8 cellular contexts compared by ENCODE assay signal in genomic region chr17:67157732-67158639, GRCh38.
DNase-seq lines count a peak whose midpoint lies in the region; ATAC-seq and TF ChIP-seq lines count a peak whose summit lies in the region.

No MANE protein-coding gene starts in this region.

- TF ChIP-seq EP300 in SK-N-SH (IDR thresholded peaks at IDR 0.05; ENCODE audit: borderline replicate concordance in 1 of 2, low read depth in 1 of 2, low read length in 1 of 2) = peak in 1 of 2 experiments; percentile 18; a peak in 1 of 4 replicates

- no peaks in the 10 kb centered on the region for H3K9me2 ChIP-seq in SK-N-SH

- H3K27me3 Mint-ChIP-seq in activated naive CD4-positive, alpha-beta T cell treated with anti-CD3 and anti-CD28 coated beads for 36 hours (ENCODE audit: low read depth) = no peaks in the 10 kb centered on the region

- 0 out of 2 replicates have a peak, but pooled peaks cover 7% of the 10 kb centered on the region for H3K79me2 ChIP-seq in SK-N-SH (ENCODE audit: insufficient read depth)

- H3K4me3 Mint-ChIP-seq in activated naive CD4-positive, alpha-beta T cell treated with anti-CD3 and anti-CD28 coated beads for 36 hours = no peak overlapping the region

- H2AFZ ChIP-seq in SK-N-SH (ENCODE audit: low read depth) = no peak overlapping the region

- TF ChIP-seq CTCF in SK-N-SH (IDR thresholded peaks at IDR 0.05) (peak; percentile 76), fibroblast of the aortic adventitia (IDR thresholded peaks at IDR 0.05; ENCODE audit: insufficient read depth, low read length) (peak; percentile 26)

- H3K4me2 ChIP-seq in SK-N-SH = no peak overlapping the region

- no peaks in the 10 kb centered on the region for H3K9me3 ChIP-seq in SK-N-SH

- DNase-seq in DMS114 treated with DMSO at 0.1 percent for 48 hours (lab: John Stamatoyannopoulos, UW; ENCODE audit: unreplicated experiment) (peak; percentile 13), HuH-7 (ENCODE audit: low spot score) (peak; percentile 23), SK-N-SH (peak; percentile 75), fibroblast of the aortic adventitia (ENCODE audit: low read depth) (peak; percentile 54), stromal cell of bone marrow (ENCODE audit: low read depth) (peak; percentile 13)
- DNase-seq in activated naive CD4-positive, alpha-beta T cell treated with anti-CD3 and anti-CD28 coated beads for 36 hours = no peak
- DNase-seq in activated CD8-positive, alpha-beta memory T cell treated with anti-CD3 and anti-CD28 coated beads, Interleukin-2, amount 50 U/mL, for 48 hours = no peak

- H3K9ac ChIP-seq in SK-N-SH = no peak overlapping the region

- intact Hi-C loops in activated naive CD4-positive, alpha-beta T cell treated with anti-CD3 and anti-CD28 coated beads for 36 hours (cut with micrococcal nuclease) = no loop called here

- peaks cover 33% of the 10 kb centered on the region for H3K36me3 Mint-ChIP-seq in activated naive CD4-positive, alpha-beta T cell treated with anti-CD3 and anti-CD28 coated beads for 36 hours (ENCODE audit: low read depth)

- no peak overlapping the region for H3K4me3 ChIP-seq in SK-N-SH (ENCODE audit: low read depth in 2 of 2, low read length in 1 of 2)
- no peak overlapping the region for H3K4me3 ChIP-seq in fibroblast of the aortic adventitia (ENCODE audit: low read depth, low read length)

- H3K9me3 Mint-ChIP-seq in activated naive CD4-positive, alpha-beta T cell treated with anti-CD3 and anti-CD28 coated beads for 36 hours = peaks cover 6% of the 10 kb centered on the region

- peaks cover 14% of the 10 kb centered on the region for H3K4me1 Mint-ChIP-seq in activated naive CD4-positive, alpha-beta T cell treated with anti-CD3 and anti-CD28 coated beads for 36 hours (ENCODE audit: low read depth)

- POLR2A ChIA-PET in SK-N-SH (lab: Yijun Ruan, JAX) = interaction anchor here (0.5 to 2.7 kb wide), 13 partner anchors 39 to 432 kb away, joined by 3 to 13 read pairs (median 3); no protein-coding TSS in a partner anchor

- no peaks in the 10 kb centered on the region for H4K20me1 ChIP-seq in SK-N-SH (ENCODE audit: insufficient read depth)

- H3K27ac ChIP-seq in SK-N-SH (ENCODE audit: low read depth in 2 of 2, low read length in 1 of 2) = peak overlapping the region; percentile 47 to 97; a peak in 3 of 4 replicates

- CTCF ChIA-PET in SK-N-SH (lab: Yijun Ruan, JAX) = interaction anchor here (0.5 to 9.1 kb wide), 95 partner anchors 9 to 961 kb away, joined by 3 to 77 read pairs (median 5); partner anchors contain the start of gene CACNG5
- CTCF ChIA-PET in activated naive CD4-positive, alpha-beta T cell treated with anti-CD3 and anti-CD28 coated beads for 36 hours (lab: Charles Lee) = interaction anchor here (0.6 kb wide), 1 partner anchor 878 kb away, joined by 3 read pairs; no protein-coding TSS in a partner anchor

- peak; percentile 100 for TF ChIP-seq RAD21 in SK-N-SH (IDR thresholded peaks at IDR 0.05; ENCODE audit: low read length)

- no peak overlapping the region for H3K27ac Mint-ChIP-seq in activated naive CD4-positive, alpha-beta T cell treated with anti-CD3 and anti-CD28 coated beads for 36 hours

- H3K36me3 ChIP-seq in SK-N-SH (replicated peaks in 1 of 2; ENCODE audit: control insufficient read depth in 1 of 2, insufficient read depth in 2 of 2, low read length in 1 of 2) = peaks cover 36 to 48% of the 10 kb centered on the region in 2 experiments

- no peak for ATAC-seq in GM19455 (IDR thresholded peaks at IDR 0.05; ENCODE audit: unreplicated experiment)

- H3K4me1 ChIP-seq in SK-N-SH (ENCODE audit: control insufficient read depth in 1 of 2, insufficient read depth in 2 of 2, low read depth in 1 of 2, low read length in 1 of 2) = peaks cover 5 to 34% of the 10 kb centered on the region in 2 experiments; a peak in 3 of 4 replicates

- peaks cover 25% of the 10 kb centered on the region for H3F3A ChIP-seq in SK-N-SH (replicated peaks; ENCODE audit: insufficient read depth)

- no peaks in the 10 kb centered on the region for H3K27me3 ChIP-seq in SK-N-SH (ENCODE audit: insufficient read depth)

TF ChIP-seq in SK-N-SH, 30 proteins besides CTCF, POLR2A, EP300 and RAD21 (continues in another document):
- TF ChIP-seq SIN3A (IDR thresholded peaks at IDR 0.05; ENCODE audit: borderline replicate concordance, low read depth, low read length) (no peak), POLR2AphosphoS5 (IDR thresholded peaks at IDR 0.05; ENCODE audit: low read depth, low read length) (no peak), CHD2 (IDR thresholded peaks at IDR 0.05; ENCODE audit: low read length, partially characterized antibody) (peak; percentile 61), TAF1 (IDR thresholded peaks at IDR 0.05; ENCODE audit: borderline replicate concordance, low read depth, low read length) (no peak), TCF12 (IDR thresholded peaks at IDR 0.05) (no peak), RFX5 (IDR thresholded peaks at IDR 0.05; ENCODE audit: low read length) (no peak), FOSL2 (IDR thresholded peaks at IDR 0.05; ENCODE audit: borderline replicate concordance, low read depth) (no peak), ZBTB33 (IDR thresholded peaks at IDR 0.05; ENCODE audit: borderline replicate concordance, low read depth) (no peak), GATA2 (CRISPR knock-in tag; IDR thresholded peaks at IDR 0.05) (no peak), FOXJ3 (CRISPR knock-in tag; IDR thresholded peaks at IDR 0.05) (no peak), NRF1 (IDR thresholded peaks at IDR 0.05; ENCODE audit: low read depth, low read length) (no peak)
- TF ChIP-seq, protein P1, sequence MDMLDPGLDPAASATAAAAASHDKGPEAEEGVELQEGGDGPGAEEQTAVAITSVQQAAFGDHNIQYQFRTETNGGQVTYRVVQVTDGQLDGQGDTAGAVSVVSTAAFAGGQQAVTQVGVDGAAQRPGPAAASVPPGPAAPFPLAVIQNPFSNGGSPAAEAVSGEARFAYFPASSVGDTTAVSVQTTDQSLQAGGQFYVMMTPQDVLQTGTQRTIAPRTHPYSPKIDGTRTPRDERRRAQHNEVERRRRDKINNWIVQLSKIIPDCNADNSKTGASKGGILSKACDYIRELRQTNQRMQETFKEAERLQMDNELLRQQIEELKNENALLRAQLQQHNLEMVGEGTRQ (IDR thresholded peaks at IDR 0.05; ENCODE audit: borderline replicate concordance, low read depth, low read length) = no peak
- TF ChIP-seq, protein P2, sequence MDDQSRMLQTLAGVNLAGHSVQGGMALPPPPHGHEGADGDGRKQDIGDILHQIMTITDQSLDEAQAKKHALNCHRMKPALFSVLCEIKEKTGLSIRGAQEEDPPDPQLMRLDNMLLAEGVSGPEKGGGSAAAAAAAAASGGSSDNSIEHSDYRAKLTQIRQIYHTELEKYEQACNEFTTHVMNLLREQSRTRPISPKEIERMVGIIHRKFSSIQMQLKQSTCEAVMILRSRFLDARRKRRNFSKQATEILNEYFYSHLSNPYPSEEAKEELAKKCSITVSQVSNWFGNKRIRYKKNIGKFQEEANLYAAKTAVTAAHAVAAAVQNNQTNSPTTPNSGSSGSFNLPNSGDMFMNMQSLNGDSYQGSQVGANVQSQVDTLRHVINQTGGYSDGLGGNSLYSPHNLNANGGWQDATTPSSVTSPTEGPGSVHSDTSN (IDR thresholded peaks at IDR 0.05) = peak; percentile 44; the same call in 1 of the 2 replicates
- TF ChIP-seq, protein P3, sequence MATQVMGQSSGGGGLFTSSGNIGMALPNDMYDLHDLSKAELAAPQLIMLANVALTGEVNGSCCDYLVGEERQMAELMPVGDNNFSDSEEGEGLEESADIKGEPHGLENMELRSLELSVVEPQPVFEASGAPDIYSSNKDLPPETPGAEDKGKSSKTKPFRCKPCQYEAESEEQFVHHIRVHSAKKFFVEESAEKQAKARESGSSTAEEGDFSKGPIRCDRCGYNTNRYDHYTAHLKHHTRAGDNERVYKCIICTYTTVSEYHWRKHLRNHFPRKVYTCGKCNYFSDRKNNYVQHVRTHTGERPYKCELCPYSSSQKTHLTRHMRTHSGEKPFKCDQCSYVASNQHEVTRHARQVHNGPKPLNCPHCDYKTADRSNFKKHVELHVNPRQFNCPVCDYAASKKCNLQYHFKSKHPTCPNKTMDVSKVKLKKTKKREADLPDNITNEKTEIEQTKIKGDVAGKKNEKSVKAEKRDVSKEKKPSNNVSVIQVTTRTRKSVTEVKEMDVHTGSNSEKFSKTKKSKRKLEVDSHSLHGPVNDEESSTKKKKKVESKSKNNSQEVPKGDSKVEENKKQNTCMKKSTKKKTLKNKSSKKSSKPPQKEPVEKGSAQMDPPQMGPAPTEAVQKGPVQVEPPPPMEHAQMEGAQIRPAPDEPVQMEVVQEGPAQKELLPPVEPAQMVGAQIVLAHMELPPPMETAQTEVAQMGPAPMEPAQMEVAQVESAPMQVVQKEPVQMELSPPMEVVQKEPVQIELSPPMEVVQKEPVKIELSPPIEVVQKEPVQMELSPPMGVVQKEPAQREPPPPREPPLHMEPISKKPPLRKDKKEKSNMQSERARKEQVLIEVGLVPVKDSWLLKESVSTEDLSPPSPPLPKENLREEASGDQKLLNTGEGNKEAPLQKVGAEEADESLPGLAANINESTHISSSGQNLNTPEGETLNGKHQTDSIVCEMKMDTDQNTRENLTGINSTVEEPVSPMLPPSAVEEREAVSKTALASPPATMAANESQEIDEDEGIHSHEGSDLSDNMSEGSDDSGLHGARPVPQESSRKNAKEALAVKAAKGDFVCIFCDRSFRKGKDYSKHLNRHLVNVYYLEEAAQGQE (IDR thresholded peaks at IDR 0.05; ENCODE audit: low read depth, low read length) = no peak
- TF ChIP-seq, protein P4, sequence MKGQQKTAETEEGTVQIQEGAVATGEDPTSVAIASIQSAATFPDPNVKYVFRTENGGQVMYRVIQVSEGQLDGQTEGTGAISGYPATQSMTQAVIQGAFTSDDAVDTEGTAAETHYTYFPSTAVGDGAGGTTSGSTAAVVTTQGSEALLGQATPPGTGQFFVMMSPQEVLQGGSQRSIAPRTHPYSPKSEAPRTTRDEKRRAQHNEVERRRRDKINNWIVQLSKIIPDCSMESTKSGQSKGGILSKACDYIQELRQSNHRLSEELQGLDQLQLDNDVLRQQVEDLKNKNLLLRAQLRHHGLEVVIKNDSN (IDR thresholded peaks at IDR 0.05; ENCODE audit: borderline replicate concordance, low read depth) = no peak

Comparison
In these comparisons a context has a peak if more than half of its experiments do, and no peak if none do; other contexts are left out.
1. DNase-seq: peak in DMS114 treated with DMSO at 0.1 percent for 48 hours (single experiment), HuH-7 (single experiment), SK-N-SH (single experiment), fibroblast of the aortic adventitia (single experiment) and stromal cell of bone marrow (single experiment); none in activated naive CD4-positive, alpha-beta T cell treated with anti-CD3 and anti-CD28 coated beads for 36 hours (single experiment) and activated CD8-positive, alpha-beta memory T cell treated with anti-CD3 and anti-CD28 coated beads, Interleukin-2, amount 50 U/mL, for 48 hours (single experiment).